ENCODE assay signal across 8 cellular contexts in the genomic region with DNA sequence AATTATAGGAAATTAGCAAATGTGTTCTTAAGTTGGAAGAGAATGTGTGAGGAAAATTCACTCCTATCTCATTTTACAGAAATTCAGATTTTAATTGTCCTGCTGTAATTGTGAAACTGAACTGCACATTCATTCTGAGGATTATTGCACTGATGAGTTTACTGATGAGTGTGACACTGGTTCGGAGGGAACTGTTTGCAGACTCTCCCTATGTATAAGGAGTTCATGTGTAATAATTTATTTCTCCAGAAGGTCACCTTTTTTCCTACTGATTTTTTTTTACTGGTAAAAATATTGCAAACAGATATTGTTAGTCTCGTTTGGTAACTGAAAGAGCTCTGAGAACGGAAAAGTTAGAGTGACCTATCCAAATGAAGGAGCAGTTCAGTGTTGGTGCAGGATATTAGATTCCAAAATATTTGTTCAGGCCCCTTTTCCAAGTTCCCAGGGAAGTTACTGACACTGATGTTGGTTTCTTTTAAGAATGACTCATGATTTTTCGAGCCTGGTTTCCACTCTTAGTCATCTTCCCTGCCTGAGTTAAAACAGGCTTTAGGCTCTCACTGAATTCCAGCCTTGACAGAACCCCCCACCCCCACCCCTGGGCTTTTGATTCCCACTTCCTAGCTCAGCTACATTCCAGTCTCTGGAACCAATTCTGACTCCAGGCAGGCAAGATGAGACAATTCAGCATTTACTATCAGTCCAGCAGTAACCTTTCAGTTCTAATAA. TPM values are rescaled to one million over a fixed set of nuclear protein-coding genes. Genes with fewer than 3 reads are reported as not detected.
DNase-seq lines count a peak whose midpoint lies in the region; ATAC-seq and TF ChIP-seq lines count a peak whose summit lies in the region.

No MANE protein-coding gene starts in this region.

- H3K27ac ChIP-seq in cardiac muscle cell (peak overlapping the region; percentile 94), rectal smooth muscle tissue (ENCODE audit: low read depth, low read length) (peak overlapping the region; percentile 78)

- H3K4me1 Mint-ChIP-seq in activated T-cell treated with anti-CD3 and anti-CD28 coated beads, Interleukin-2, amount 50 U/mL, for 72 hours (ENCODE audit: low read depth) = peaks cover 58% of the 10 kb centered on the region
- H3K4me1 Mint-ChIP-seq in glutamatergic neuron (ENCODE audit: low read depth, unreplicated experiment) (peaks cover 15% of the 10 kb centered on the region), T-cell (peaks cover 33 to 57% (median 48%) of the 10 kb centered on the region in 3 donors)

- peaks cover 1 to 2% of the 10 kb centered on the region in 2 donors for H3K9me3 Mint-ChIP-seq in activated T-cell treated with anti-CD3 and anti-CD28 coated beads, Interleukin-2, amount 50 U/mL, for 72 hours
- H3K9me3 Mint-ChIP-seq in glutamatergic neuron (ENCODE audit: unreplicated experiment) (no peaks in the 10 kb centered on the region), T-cell (peaks cover 0 to 4% (median 0%) of the 10 kb centered on the region in 3 donors)

- no peaks in the 10 kb centered on the region for H3K27me3 Mint-ChIP-seq in activated T-cell treated with anti-CD3 and anti-CD28 coated beads, Interleukin-2, amount 50 U/mL, for 72 hours (ENCODE audit: low read depth)
- peaks cover 3% of the 10 kb centered on the region for H3K27me3 Mint-ChIP-seq in glutamatergic neuron (ENCODE audit: unreplicated experiment)
- no peaks in the 10 kb centered on the region for H3K27me3 Mint-ChIP-seq in T-cell

- H3K36me3 ChIP-seq in cardiac muscle cell = no peaks in the 10 kb centered on the region
- H3K36me3 ChIP-seq in rectal smooth muscle tissue (ENCODE audit: control insufficient read depth, insufficient read depth, low read length) = no peaks in the 10 kb centered on the region

- TF ChIP-seq CTCF in cardiac muscle cell (IDR thresholded peaks at IDR 0.05; ENCODE audit: low read depth, low read length) (no peak), glutamatergic neuron (IDR thresholded peaks at IDR 0.05; ENCODE audit: partially characterized antibody, unreplicated experiment) (no peak)

- peak; percentile 42 for ATAC-seq in HG03354 (IDR thresholded peaks at IDR 0.05; ENCODE audit: poor library complexity, severe bottlenecking, unreplicated experiment)
- peak; percentile 55 to 64 for ATAC-seq in activated T-cell treated with anti-CD3 and anti-CD28 coated beads, Interleukin-2, amount 50 U/mL, for 72 hours (replicated peaks in 1 of 2)
- ATAC-seq in T-cell (replicated peaks in 1 of 4) = no peak

- CTCF ChIA-PET in T-cell (lab: Charles Lee) = no interaction called here

- peak overlapping the region; percentile 90 for H3K27ac Mint-ChIP-seq in activated T-cell treated with anti-CD3 and anti-CD28 coated beads, Interleukin-2, amount 50 U/mL, for 72 hours
- H3K27ac Mint-ChIP-seq in glutamatergic neuron (ENCODE audit: unreplicated experiment) (no peak overlapping the region), T-cell (peak overlapping the region in 1 of 2 donors; percentile 44)

- H3K9me3 ChIP-seq in cardiac muscle cell (ENCODE audit: low read depth) = no peaks in the 10 kb centered on the region

- DNase-seq in GM03348 (ENCODE audit: low spot score) (peak; percentile 85), cardiac muscle cell (ENCODE audit: low read depth in 1 of 2, low spot score in 1 of 2) (peak; percentile 81 to 97), glutamatergic neuron (no peak), OCI-M2 (lab: John Stamatoyannopoulos, UW; ENCODE audit: unreplicated experiment) (no peak), T-cell (no peak)
- DNase-seq in activated T-cell treated with anti-CD3 and anti-CD28 coated beads, Interleukin-2, amount 50 U/mL, for 72 hours = no peak

- POLR2A ChIA-PET in T-cell (lab: Charles Lee) = no interaction called here

- H3K4me3 ChIP-seq in cardiac muscle cell (peak overlapping the region; percentile 5), rectal smooth muscle tissue (ENCODE audit: low read length) (no peak overlapping the region)

- H3K9ac ChIP-seq in rectal smooth muscle tissue (ENCODE audit: low read length) = no peak overlapping the region

- H3K4me3 Mint-ChIP-seq in activated T-cell treated with anti-CD3 and anti-CD28 coated beads, Interleukin-2, amount 50 U/mL, for 72 hours = peak overlapping the region; percentile 57 to 81
- H3K4me3 Mint-ChIP-seq in glutamatergic neuron (ENCODE audit: unreplicated experiment) = no peak overlapping the region
- no peak overlapping the region for H3K4me3 Mint-ChIP-seq in T-cell

- H3K4me1 ChIP-seq in cardiac muscle cell (ENCODE audit: low read depth) = peaks cover 52% of the 10 kb centered on the region
- H3K4me1 ChIP-seq in rectal smooth muscle tissue (ENCODE audit: control insufficient read depth, insufficient read depth, low read length) = peaks cover 46% of the 10 kb centered on the region

- H3K36me3 Mint-ChIP-seq in activated T-cell treated with anti-CD3 and anti-CD28 coated beads, Interleukin-2, amount 50 U/mL, for 72 hours (ENCODE audit: insufficient read depth in 2 of 2) = no peaks in the 10 kb centered on the region
- H3K36me3 Mint-ChIP-seq in glutamatergic neuron (ENCODE audit: unreplicated experiment) (no peaks in the 10 kb centered on the region), T-cell (peaks cover 19% of the 10 kb centered on the region)

- H3K27me3 ChIP-seq in cardiac muscle cell (no peaks in the 10 kb centered on the region), rectal smooth muscle tissue (ENCODE audit: control insufficient read depth, insufficient read depth, low read length) (no peaks in the 10 kb centered on the region)

RNA-seq across cellular contexts. Expression of a gene that starts 18.4 kb away (rescaled TPM):
- 10 to 100 TPM; 25.3 to 27.0 TPM for total RNA-seq in activated T-cell treated with anti-CD3 and anti-CD28 coated beads, Interleukin-2, amount 50 U/mL, for 72 hours
- total RNA-seq in cardiac muscle cell (34.8 and 50.8 TPM in 2 replicates), glutamatergic neuron (ENCODE audit: unreplicated experiment) (35.9 TPM), T-cell (10 to 100 TPM; 17.9 to 22.5 (median 20.3) TPM)
- polyA plus RNA-seq in cardiac muscle cell = 36.0 and 53.1 TPM in 2 replicates

Comparison
In these comparisons a context has a peak if more than half of its experiments do, and no peak if none do; other contexts are left out.
1. DNase-seq: peak in GM03348 (single experiment) and cardiac muscle cell (2 of 2); none in activated T-cell treated with anti-CD3 and anti-CD28 coated beads, Interleukin-2, amount 50 U/mL, for 72 hours (0 of 2), glutamatergic neuron (single experiment), OCI-M2 (single experiment) and T-cell (0 of 34).
2. ATAC-seq: peak in HG03354 (single experiment) and activated T-cell treated with anti-CD3 and anti-CD28 coated beads, Interleukin-2, amount 50 U/mL, for 72 hours (2 of 2); none in T-cell (0 of 4).
3. H3K4me3 Mint-ChIP-seq: peak in activated T-cell treated with anti-CD3 and anti-CD28 coated beads, Interleukin-2, amount 50 U/mL, for 72 hours (2 of 2); none in glutamatergic neuron (single experiment) and T-cell (0 of 3).